Comparison of ENCODE assay signal across 9 cellular contexts in genomic region chr2:68385232-68385906, GRCh38. TPM values are rescaled to one million over a fixed set of nuclear protein-coding genes. Genes with fewer than 3 reads are reported as not detected.
DNase-seq lines count a peak whose midpoint lies in the region; ATAC-seq lines count a peak whose summit lies in the region.
"Had no signal": no experiment of that assay in that cellular context is flagged by ENCODE, and none has a peak within 500 bp of the region (broad histone marks: within the 10 kb centered on the region; RNA-seq: fewer than 3 reads in every experiment).

No MANE protein-coding gene starts in this region.

- H3K27me3 Mint-ChIP-seq in activated CD8-positive, alpha-beta memory T cell treated with anti-CD3 and anti-CD28 coated beads, Interleukin-2, amount 10 ng/mL, durations not matched to agents 7 days and 5 days, result peaks cover 3% of the 10 kb centered on the region
- no peaks in the 10 kb centered on the region for H3K27me3 Mint-ChIP-seq in T-cell
- H3K27me3 Mint-ChIP-seq: CD4-positive, alpha-beta T cell had no signal

- DNase-seq in activated CD8-positive, alpha-beta memory T cell treated with anti-CD3 and anti-CD28 coated beads, Interleukin-2, amount 10 ng/mL, durations not matched to agents 7 days and 5 days, result peak; percentile 75
- DNase-seq in activated CD8-positive, alpha-beta memory T cell treated with anti-CD3 and anti-CD28 coated beads for 24 hours, result no peak
- DNase-seq in T-cell, result peak in 9 of 34 experiments; percentile 10 to 37 (median 19)
- peak; percentile 53 for DNase-seq in stimulated activated CD8-positive, alpha-beta memory T cell treated with anti-CD3 and anti-CD28 coated beads, Interleukin-4, amount 100 ng/mL, for 48 hours
- DNase-seq in DMS114 treated with DMSO at 0.1 percent for 48 hours (lab: John Stamatoyannopoulos, UW; ENCODE audit: unreplicated experiment), result no peak
- no peak for DNase-seq in NCI-H526 treated with DMSO at 0.1 percent for 48 hours (lab: John Stamatoyannopoulos, UW)
- DNase-seq in NCI-H1417 treated with DMSO at 0.1 percent for 48 hours (lab: John Stamatoyannopoulos, UW), result no peak

- H3K4me3 Mint-ChIP-seq in activated CD8-positive, alpha-beta memory T cell treated with anti-CD3 and anti-CD28 coated beads, Interleukin-2, amount 10 ng/mL, durations not matched to agents 7 days and 5 days, result no peak overlapping the region
- no peak overlapping the region for H3K4me3 Mint-ChIP-seq in T-cell
- H3K4me3 Mint-ChIP-seq: CD4-positive, alpha-beta T cell had no signal

- H3K36me3 Mint-ChIP-seq in activated CD8-positive, alpha-beta memory T cell treated with anti-CD3 and anti-CD28 coated beads, Interleukin-2, amount 10 ng/mL, durations not matched to agents 7 days and 5 days, result peaks cover 60% of the 10 kb centered on the region
- H3K36me3 Mint-ChIP-seq in T-cell, result no peaks in the 10 kb centered on the region

- POLR2A ChIA-PET in T-cell (lab: Charles Lee), result no interaction called here

- CTCF ChIA-PET in activated CD8-positive, alpha-beta memory T cell treated with anti-CD3 and anti-CD28 coated beads, Interleukin-2, amount 10 ng/mL, durations not matched to agents 7 days and 5 days (lab: Charles Lee), result interaction anchor here (0.7 to 0.9 kb wide), 2 partner anchors 54 to 56 kb away, joined by 3 to 5 read pairs; no protein-coding TSS in a partner anchor
- CTCF ChIA-PET in T-cell (lab: Charles Lee), result no interaction called here

- no peaks in the 10 kb centered on the region for H3K9me3 Mint-ChIP-seq in activated CD8-positive, alpha-beta memory T cell treated with anti-CD3 and anti-CD28 coated beads, Interleukin-2, amount 10 ng/mL, durations not matched to agents 7 days and 5 days (ENCODE audit: low read depth)
- H3K9me3 Mint-ChIP-seq in T-cell, result no peaks in the 10 kb centered on the region
- H3K9me3 Mint-ChIP-seq: CD4-positive, alpha-beta T cell had no signal

- peak; percentile 84 for ATAC-seq in activated CD8-positive, alpha-beta memory T cell treated with anti-CD3 and anti-CD28 coated beads, Interleukin-2, amount 10 ng/mL, durations not matched to agents 7 days and 5 days
- ATAC-seq in HG02885 (IDR thresholded peaks at IDR 0.05; ENCODE audit: poor library complexity, unreplicated experiment), result peak; percentile 61
- ATAC-seq in T-cell (replicated peaks in 1 of 4), result peak; percentile 40 to 72 (median 55)

- H3K27ac Mint-ChIP-seq in activated CD8-positive, alpha-beta memory T cell treated with anti-CD3 and anti-CD28 coated beads, Interleukin-2, amount 10 ng/mL, durations not matched to agents 7 days and 5 days, result peak overlapping the region; percentile 71
- peak overlapping the region in 1 of 2 donors; percentile 40 for H3K27ac Mint-ChIP-seq in T-cell
- H3K27ac Mint-ChIP-seq: CD4-positive, alpha-beta T cell had no signal

- peaks cover 61% of the 10 kb centered on the region for H3K4me1 Mint-ChIP-seq in activated CD8-positive, alpha-beta memory T cell treated with anti-CD3 and anti-CD28 coated beads, Interleukin-2, amount 10 ng/mL, durations not matched to agents 7 days and 5 days
- peaks cover 31 to 63% (median 35%) of the 10 kb centered on the region in 3 donors for H3K4me1 Mint-ChIP-seq in T-cell

RNA-seq across cellular contexts. Expression of gene PLEK, which starts 20.3 kb away (rescaled TPM):
- 10 to 100 TPM; 31.8 to 42.5 TPM for total RNA-seq in activated CD8-positive, alpha-beta memory T cell treated with anti-CD3 and anti-CD28 coated beads, Interleukin-2, amount 10 ng/mL, durations not matched to agents 7 days and 5 days
- 10 to 100 TPM in 4 of 5 donors, 1 to 10 TPM in 1; 5.1 to 28.4 (median 13.6) TPM for total RNA-seq in T-cell

Comparison
In these comparisons a context has a peak if more than half of its experiments do, and no peak if none do; other contexts are left out.
1. DNase-seq: peak in activated CD8-positive, alpha-beta memory T cell treated with anti-CD3 and anti-CD28 coated beads, Interleukin-2, amount 10 ng/mL, durations not matched to agents 7 days and 5 days (single experiment) and stimulated activated CD8-positive, alpha-beta memory T cell treated with anti-CD3 and anti-CD28 coated beads, Interleukin-4, amount 100 ng/mL, for 48 hours (single experiment); none in activated CD8-positive, alpha-beta memory T cell treated with anti-CD3 and anti-CD28 coated beads for 24 hours (single experiment), DMS114 treated with DMSO at 0.1 percent for 48 hours (single experiment), NCI-H526 treated with DMSO at 0.1 percent for 48 hours (single experiment) and NCI-H1417 treated with DMSO at 0.1 percent for 48 hours (single experiment).
2. Peak in every context shown above with its lines, with median percentiles within 50 percentile points of each other: ATAC-seq.